ENCODE assay signal across 8 cellular contexts in the genomic region with DNA sequence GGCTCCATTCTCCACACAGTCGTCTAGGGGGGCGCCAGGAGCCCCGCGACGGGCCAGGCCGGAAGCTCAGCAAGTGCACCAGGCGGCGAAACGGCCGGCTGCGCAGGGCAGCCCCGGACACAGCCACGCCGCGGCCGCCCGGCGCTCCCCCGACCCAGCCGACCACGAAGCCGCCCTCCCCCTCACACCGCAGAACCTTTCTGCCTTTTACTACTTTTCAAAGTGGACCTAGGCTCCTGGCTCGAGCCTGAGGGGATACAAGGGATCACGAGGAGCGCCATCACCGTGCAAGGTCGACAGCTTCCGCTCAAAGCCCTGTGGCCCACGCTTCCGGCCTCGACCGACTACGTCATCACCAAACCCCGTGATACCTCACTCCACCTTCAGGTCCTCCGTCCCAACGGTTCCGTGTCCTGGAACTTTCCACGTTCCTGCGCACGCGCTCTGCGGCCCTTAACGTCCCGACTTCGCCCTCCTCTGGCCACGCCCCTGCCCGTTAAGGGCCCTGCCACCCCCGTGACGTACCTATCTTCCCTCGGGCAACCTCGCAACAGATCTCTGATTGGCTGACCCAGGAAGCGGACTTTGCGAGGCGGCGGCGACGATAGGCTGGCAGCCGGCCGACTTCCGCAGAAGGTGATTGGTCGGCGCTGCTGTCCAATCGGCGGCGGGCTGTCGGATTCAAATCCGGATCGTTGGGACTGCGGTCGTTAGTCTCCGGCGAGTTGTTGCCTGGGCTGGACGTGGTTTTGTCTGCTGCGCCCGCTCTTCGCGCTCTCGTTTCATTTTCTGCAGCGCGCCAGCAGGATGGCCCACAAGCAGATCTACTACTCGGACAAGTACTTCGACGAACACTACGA. TPM values are rescaled to one million over a fixed set of nuclear protein-coding genes. Genes with fewer than 3 reads are reported as not detected.
A peak's percentile ranks its signal among the peaks of the same experiment; 100 is the strongest.
DNase-seq lines count a peak whose midpoint lies in the region; ATAC-seq, FAIRE-seq and TF ChIP-seq lines count a peak whose summit lies in the region.

Gene CKS2 (plus strand): TSS at position 710 of the 860 bp plus-strand sequence. CDS start 98 bp downstream, at position 808.

- H3K4me3 ChIP-seq in AG10803 (ENCODE audit: low read length) = peak within 1 kb of the TSS; percentile 80

- peak; percentile 95 for FAIRE-seq in islet of Langerhans (lab: Jason Lieb, UNC)

- no peak for TF ChIP-seq CTCF in AG10803 (conservative IDR thresholded peaks at IDR 0.05; ENCODE audit: low read length)

- peak; percentile 100 for DNase-seq in AG10803 (ENCODE audit: low read depth)
- DNase-seq in NCI-H460 (ENCODE audit: extremely low read depth, low read depth) = peak; percentile 100
- DNase-seq in activated CD4-positive, CD25-positive, alpha-beta regulatory T cell treated with anti-CD3 and anti-CD28 coated beads, Interleukin-2, amount 50 U/mL, for 72 hours = peak; percentile 99
- peak; percentile 94 to 98 for DNase-seq in cerebellar nuclear complex (lab: John Stamatoyannopoulos, UW)
- peak; percentile 99 for DNase-seq in stimulated activated CD4-positive, alpha-beta T cell treated with anti-CD3 and anti-CD28 coated beads, Interleukin-12 subunit alpha, Interleukin-12 subunit beta, amount 100 ng/mL, for 4 hours

- ATAC-seq in GM19043 (IDR thresholded peaks at IDR 0.05; ENCODE audit: low read depth, unreplicated experiment) = peak; percentile 90
- peak; percentile 92 for ATAC-seq in HG03378 (IDR thresholded peaks at IDR 0.05; ENCODE audit: unreplicated experiment)

RNA-seq across cellular contexts. Expression of gene CKS2, which starts in this region (rescaled TPM):
- total RNA-seq in NCI-H460 (2014; rRNA removed; shearing (Covaris generic)) = 381 and 430 TPM in 2 replicates
- polyA plus RNA-seq in NCI-H460 (2014; cell fraction: nucleus; rRNA removed) = 275 and 284 TPM in 2 replicates

Comparison
In these comparisons a context has a peak if more than half of its experiments do, and no peak if none do; other contexts are left out.
1. Peak in every context shown above with its lines: DNase-seq, ATAC-seq and H3K4me3 ChIP-seq.